In the genomic region with DNA sequence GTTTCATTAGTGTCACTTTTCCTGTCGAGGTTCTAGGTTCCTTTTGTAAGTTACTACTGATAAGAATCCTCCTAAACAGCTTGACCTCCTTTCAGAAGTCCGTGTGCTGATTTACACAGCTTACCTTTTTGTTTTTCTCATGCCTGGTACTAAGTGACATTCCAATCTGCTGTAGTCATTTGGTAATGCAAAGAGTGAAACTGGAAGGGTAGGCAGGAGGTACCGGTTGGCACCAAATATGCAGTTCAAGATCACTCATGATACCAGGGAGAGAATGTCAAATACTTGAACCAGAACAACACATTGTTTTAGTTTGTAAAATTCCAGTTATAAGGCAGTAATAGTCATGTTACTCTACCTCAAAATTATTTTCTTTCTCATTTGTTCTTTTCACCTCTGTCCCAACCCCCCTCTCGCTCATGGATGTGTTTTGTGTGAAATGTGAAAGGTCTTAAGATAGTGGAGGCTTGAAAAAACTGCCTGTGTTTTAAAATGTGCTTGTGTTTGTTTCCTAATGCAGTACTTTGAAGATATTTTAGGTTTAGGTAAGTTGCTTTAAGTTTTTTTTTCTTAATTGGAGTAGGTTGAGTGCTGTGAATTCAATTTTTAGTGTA, we compare ENCODE assay signal across 13 cellular contexts. TPM values are rescaled to one million over a fixed set of nuclear protein-coding genes. Genes with fewer than 3 reads are reported as not detected.
DNase-seq lines count a peak whose midpoint lies in the region; ATAC-seq, FAIRE-seq and TF ChIP-seq lines count a peak whose summit lies in the region.
"Had no signal": no experiment of that assay in that cellular context is flagged by ENCODE, and none has a peak within 500 bp of the region (broad histone marks: within the 10 kb centered on the region; RNA-seq: fewer than 3 reads in every experiment).

No MANE protein-coding gene starts in this region.

- H3K27ac ChIP-seq in cardiac muscle cell: peak overlapping the region; percentile 97
- H3K27ac ChIP-seq in right atrium auricular region: no peak overlapping the region
- H3K27ac ChIP-seq in astrocyte (ENCODE audit: low read depth, low read length): no peak overlapping the region
- H3K27ac ChIP-seq in upper lobe of right lung: peak overlapping the region; percentile 70
- H3K27ac ChIP-seq in vagina: no peak overlapping the region
- H3K27ac ChIP-seq: WERI-Rb-1 had no signal

- TF ChIP-seq POLR2A in vagina (IDR thresholded peaks at IDR 0.05): no peak

- H3K27me3 Mint-ChIP-seq in astrocyte (ENCODE audit: low read depth, unreplicated experiment): no peaks in the 10 kb centered on the region

- H3K27me3 ChIP-seq in cardiac muscle cell: no peaks in the 10 kb centered on the region
- H3K27me3 ChIP-seq in right atrium auricular region: no peaks in the 10 kb centered on the region
- no peaks in the 10 kb centered on the region for H3K27me3 ChIP-seq in astrocyte (ENCODE audit: insufficient read depth, low read length)
- H3K27me3 ChIP-seq in upper lobe of right lung: no peaks in the 10 kb centered on the region
- H3K27me3 ChIP-seq in vagina: no peaks in the 10 kb centered on the region

- H3K4me3 Mint-ChIP-seq in astrocyte (ENCODE audit: unreplicated experiment): peak overlapping the region; percentile 36

- H3K36me3 ChIP-seq in cardiac muscle cell: no peaks in the 10 kb centered on the region
- H3K36me3 ChIP-seq in right atrium auricular region: no peaks in the 10 kb centered on the region
- H3K36me3 ChIP-seq in astrocyte (ENCODE audit: insufficient read depth, low read length): no peaks in the 10 kb centered on the region
- no peaks in the 10 kb centered on the region for H3K36me3 ChIP-seq in upper lobe of right lung
- H3K36me3 ChIP-seq in vagina: no peaks in the 10 kb centered on the region
- H3K36me3 ChIP-seq: WERI-Rb-1 had no signal

- H3K4me3 ChIP-seq in cardiac muscle cell: peak overlapping the region; percentile 5
- H3K4me3 ChIP-seq in right atrium auricular region: no peak overlapping the region
- H3K4me3 ChIP-seq in astrocyte (ENCODE audit: insufficient read depth, low read depth, low read length): no peak overlapping the region
- H3K4me3 ChIP-seq in upper lobe of right lung: no peak overlapping the region
- no peak overlapping the region for H3K4me3 ChIP-seq in vagina

- peak; percentile 96 for ATAC-seq in upper lobe of right lung
- ATAC-seq in HG02588 (IDR thresholded peaks at IDR 0.05; ENCODE audit: unreplicated experiment): no peak
- no peak for ATAC-seq in HG03520 (IDR thresholded peaks at IDR 0.05; ENCODE audit: unreplicated experiment)

- peaks cover 73% of the 10 kb centered on the region for H3K79me2 ChIP-seq in astrocyte (ENCODE audit: insufficient read depth, low read length)

- H3K4me1 ChIP-seq in cardiac muscle cell (ENCODE audit: low read depth) (peaks cover 56% of the 10 kb centered on the region), right atrium auricular region (peaks cover 0 to 25% of the 10 kb centered on the region in 2 donors), astrocyte (ENCODE audit: insufficient read depth, low read length) (peaks cover 7% of the 10 kb centered on the region), upper lobe of right lung (peaks cover 34% of the 10 kb centered on the region), vagina (no peaks in the 10 kb centered on the region)

- peak overlapping the region; percentile 49 for H3K4me2 ChIP-seq in astrocyte (ENCODE audit: low read length)

- TF ChIP-seq CTCF in cardiac muscle cell (IDR thresholded peaks at IDR 0.05; ENCODE audit: low read depth, low read length) (no peak), right atrium auricular region (IDR thresholded peaks at IDR 0.05) (no peak), astrocyte (IDR thresholded peaks at IDR 0.05; ENCODE audit: insufficient read depth, low read depth, low read length) (no peak), upper lobe of right lung (IDR thresholded peaks at IDR 0.05) (no peak), vagina (IDR thresholded peaks at IDR 0.05) (no peak)

- H4K20me1 ChIP-seq in astrocyte (ENCODE audit: insufficient read depth, low read length): peaks cover 16% of the 10 kb centered on the region

- peaks cover 46% of the 10 kb centered on the region for H3K4me1 Mint-ChIP-seq in astrocyte (ENCODE audit: low read depth, unreplicated experiment)

- H2AFZ ChIP-seq in astrocyte (ENCODE audit: low read depth, low read length): no peak overlapping the region

- DNase-seq in cardiac muscle cell (ENCODE audit: low read depth in 1 of 2, low spot score in 1 of 2) (peak; percentile 37 to 53), right atrium auricular region (ENCODE audit: low spot score) (no peak), astrocyte (ENCODE audit: low read depth) (peak; percentile 24), left kidney (ENCODE audit: low read depth, low spot score) (peak; percentile 77), upper lobe of right lung (no peak), vagina (ENCODE audit: extremely low spot score in 2 of 2) (no peak)
- DNase-seq: amniotic stem cell; hypothalamus; NCI-H2171 treated with DMSO at 0.1 percent for 48 hours; stimulated activated CD4-positive, alpha-beta T cell treated with anti-CD3 and anti-CD28 coated beads, Interleukin-1b, Interleukin-23, amount 100 ng/mL, for 48 hours; WERI-Rb-1 had no signal

- H3K9me3 Mint-ChIP-seq in astrocyte (ENCODE audit: unreplicated experiment): no peaks in the 10 kb centered on the region

- H3K9me3 ChIP-seq in cardiac muscle cell (ENCODE audit: low read depth): no peaks in the 10 kb centered on the region
- H3K9me3 ChIP-seq in right atrium auricular region: no peaks in the 10 kb centered on the region
- H3K9me3 ChIP-seq in astrocyte (ENCODE audit: insufficient read depth, low read depth, low read length): no peaks in the 10 kb centered on the region
- H3K9me3 ChIP-seq in upper lobe of right lung: no peaks in the 10 kb centered on the region
- no peaks in the 10 kb centered on the region for H3K9me3 ChIP-seq in vagina

- H3K27ac Mint-ChIP-seq in astrocyte (ENCODE audit: unreplicated experiment): peak overlapping the region; percentile 77

- H3K36me3 Mint-ChIP-seq in astrocyte (ENCODE audit: low read depth, unreplicated experiment): no peaks in the 10 kb centered on the region

- intact Hi-C loops in upper lobe of right lung (cut with DNase I): no loop called here
- intact Hi-C loops in vagina (cut with DNase I): no loop called here

- no peak overlapping the region for H3K9ac ChIP-seq in astrocyte (ENCODE audit: low read length)

- FAIRE-seq in astrocyte (lab: Jason Lieb, UNC): peak; percentile 81

RNA-seq across cellular contexts. Expression of a gene that starts 23.2 kb away (rescaled TPM):
- total RNA-seq in cardiac muscle cell (113 and 299 TPM in 2 replicates), right atrium auricular region (10 to 100 TPM; 51.6 to 51.8 TPM), astrocyte (95.0 and 102 TPM in 2 replicates), upper lobe of right lung (179 TPM), vagina (162 TPM)
- 119 and 172 TPM in 2 replicates for polyA plus RNA-seq in cardiac muscle cell

Comparison
In these comparisons a context has a peak if more than half of its experiments do, and no peak if none do; other contexts are left out.
1. DNase-seq: peak in cardiac muscle cell (2 of 2), astrocyte (single experiment) and left kidney (single experiment); none in right atrium auricular region (single experiment), upper lobe of right lung (single experiment) and vagina (0 of 2).
2. H3K27ac ChIP-seq: peak in cardiac muscle cell (single experiment) and upper lobe of right lung (single experiment); none in right atrium auricular region (0 of 2), astrocyte (single experiment) and vagina (single experiment).